ENCODE assay signal across 1 cellular context in genomic region chr9:127608104-127608966, GRCh38.
TF ChIP-seq lines count a peak whose summit lies in the region.

No MANE protein-coding gene starts in this region.

TF ChIP-seq in HepG2, 621 proteins besides CTCF, POLR2A, EP300 and RAD21 (continued from another document and continues in another):
- TF ChIP-seq, protein P1, sequence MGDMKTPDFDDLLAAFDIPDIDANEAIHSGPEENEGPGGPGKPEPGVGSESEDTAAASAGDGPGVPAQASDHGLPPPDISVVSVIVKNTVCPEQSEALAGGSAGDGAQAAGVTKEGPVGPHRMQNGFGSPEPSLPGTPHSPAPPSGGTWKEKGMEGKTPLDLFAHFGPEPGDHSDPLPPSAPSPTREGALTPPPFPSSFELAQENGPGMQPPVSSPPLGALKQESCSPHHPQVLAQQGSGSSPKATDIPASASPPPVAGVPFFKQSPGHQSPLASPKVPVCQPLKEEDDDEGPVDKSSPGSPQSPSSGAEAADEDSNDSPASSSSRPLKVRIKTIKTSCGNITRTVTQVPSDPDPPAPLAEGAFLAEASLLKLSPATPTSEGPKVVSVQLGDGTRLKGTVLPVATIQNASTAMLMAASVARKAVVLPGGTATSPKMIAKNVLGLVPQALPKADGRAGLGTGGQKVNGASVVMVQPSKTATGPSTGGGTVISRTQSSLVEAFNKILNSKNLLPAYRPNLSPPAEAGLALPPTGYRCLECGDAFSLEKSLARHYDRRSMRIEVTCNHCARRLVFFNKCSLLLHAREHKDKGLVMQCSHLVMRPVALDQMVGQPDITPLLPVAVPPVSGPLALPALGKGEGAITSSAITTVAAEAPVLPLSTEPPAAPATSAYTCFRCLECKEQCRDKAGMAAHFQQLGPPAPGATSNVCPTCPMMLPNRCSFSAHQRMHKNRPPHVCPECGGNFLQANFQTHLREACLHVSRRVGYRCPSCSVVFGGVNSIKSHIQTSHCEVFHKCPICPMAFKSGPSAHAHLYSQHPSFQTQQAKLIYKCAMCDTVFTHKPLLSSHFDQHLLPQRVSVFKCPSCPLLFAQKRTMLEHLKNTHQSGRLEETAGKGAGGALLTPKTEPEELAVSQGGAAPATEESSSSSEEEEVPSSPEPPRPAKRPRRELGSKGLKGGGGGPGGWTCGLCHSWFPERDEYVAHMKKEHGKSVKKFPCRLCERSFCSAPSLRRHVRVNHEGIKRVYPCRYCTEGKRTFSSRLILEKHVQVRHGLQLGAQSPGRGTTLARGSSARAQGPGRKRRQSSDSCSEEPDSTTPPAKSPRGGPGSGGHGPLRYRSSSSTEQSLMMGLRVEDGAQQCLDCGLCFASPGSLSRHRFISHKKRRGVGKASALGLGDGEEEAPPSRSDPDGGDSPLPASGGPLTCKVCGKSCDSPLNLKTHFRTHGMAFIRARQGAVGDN (CRISPR knock-in tag; IDR thresholded peaks at IDR 0.05), result peak; percentile 98
- TF ChIP-seq ZBTB44 (CRISPR knock-in tag; IDR thresholded peaks at IDR 0.05), result 0 out of 2 replicates have a peak, but pooled peaks have one; percentile 68
- 0 out of 2 replicates have a peak, but pooled peaks have one; percentile 31 for TF ChIP-seq ZNF224 (CRISPR knock-in tag; IDR thresholded peaks at IDR 0.05)
- peak; percentile 67; the same call in 1 of the 2 replicates for TF ChIP-seq UBTF (CRISPR knock-in tag; IDR thresholded peaks at IDR 0.05)
- peak; percentile 47; the same call in 1 of the 2 replicates for TF ChIP-seq SOX5 (CRISPR knock-in tag; IDR thresholded peaks at IDR 0.05; ENCODE audit: borderline replicate concordance)
- TF ChIP-seq SATB2 (CRISPR knock-in tag; IDR thresholded peaks at IDR 0.05), result no peak
- peak; percentile 85 for TF ChIP-seq SPEN (CRISPR knock-in tag; IDR thresholded peaks at IDR 0.05; ENCODE audit: low read depth)
- no peak for TF ChIP-seq ZNF530 (CRISPR knock-in tag; IDR thresholded peaks at IDR 0.05; ENCODE audit: low read depth)
- no peak for TF ChIP-seq MIER2 (CRISPR knock-in tag; IDR thresholded peaks at IDR 0.05)
- TF ChIP-seq ZNF225 (CRISPR knock-in tag; IDR thresholded peaks at IDR 0.05), result peak; percentile 48; the same call in 1 of the 2 replicates
- TF ChIP-seq ZFX (CRISPR knock-in tag; IDR thresholded peaks at IDR 0.05; ENCODE audit: low read depth), result peak; percentile 56
- TF ChIP-seq LCORL (IDR thresholded peaks at IDR 0.05), result no peak
- TF ChIP-seq LCORL (CRISPR knock-in tag; IDR thresholded peaks at IDR 0.05), result peak; percentile 65; the same call in 1 of the 2 replicates
- no peak for TF ChIP-seq SMAD3 (CRISPR knock-in tag; IDR thresholded peaks at IDR 0.05)
- TF ChIP-seq CAMTA2 (CRISPR knock-in tag; IDR thresholded peaks at IDR 0.05; ENCODE audit: borderline replicate concordance), result 0 out of 2 replicates have a peak, but pooled peaks have one; percentile 85
- no peak for TF ChIP-seq NONO (IDR thresholded peaks at IDR 0.05)
- TF ChIP-seq NONO (CRISPR knock-in tag; conservative IDR thresholded peaks at IDR 0.05), result peak; percentile 79
- peak; percentile 74; the same call in 1 of the 2 replicates for TF ChIP-seq ZNF770 (CRISPR knock-in tag; IDR thresholded peaks at IDR 0.05)
- peak; percentile 49; the same call in 1 of the 2 replicates for TF ChIP-seq PRDM10 (CRISPR knock-in tag; IDR thresholded peaks at IDR 0.05; ENCODE audit: low read depth)
- TF ChIP-seq MXD3 (CRISPR knock-in tag; IDR thresholded peaks at IDR 0.05), result peak; percentile 96
- TF ChIP-seq, protein P2, sequence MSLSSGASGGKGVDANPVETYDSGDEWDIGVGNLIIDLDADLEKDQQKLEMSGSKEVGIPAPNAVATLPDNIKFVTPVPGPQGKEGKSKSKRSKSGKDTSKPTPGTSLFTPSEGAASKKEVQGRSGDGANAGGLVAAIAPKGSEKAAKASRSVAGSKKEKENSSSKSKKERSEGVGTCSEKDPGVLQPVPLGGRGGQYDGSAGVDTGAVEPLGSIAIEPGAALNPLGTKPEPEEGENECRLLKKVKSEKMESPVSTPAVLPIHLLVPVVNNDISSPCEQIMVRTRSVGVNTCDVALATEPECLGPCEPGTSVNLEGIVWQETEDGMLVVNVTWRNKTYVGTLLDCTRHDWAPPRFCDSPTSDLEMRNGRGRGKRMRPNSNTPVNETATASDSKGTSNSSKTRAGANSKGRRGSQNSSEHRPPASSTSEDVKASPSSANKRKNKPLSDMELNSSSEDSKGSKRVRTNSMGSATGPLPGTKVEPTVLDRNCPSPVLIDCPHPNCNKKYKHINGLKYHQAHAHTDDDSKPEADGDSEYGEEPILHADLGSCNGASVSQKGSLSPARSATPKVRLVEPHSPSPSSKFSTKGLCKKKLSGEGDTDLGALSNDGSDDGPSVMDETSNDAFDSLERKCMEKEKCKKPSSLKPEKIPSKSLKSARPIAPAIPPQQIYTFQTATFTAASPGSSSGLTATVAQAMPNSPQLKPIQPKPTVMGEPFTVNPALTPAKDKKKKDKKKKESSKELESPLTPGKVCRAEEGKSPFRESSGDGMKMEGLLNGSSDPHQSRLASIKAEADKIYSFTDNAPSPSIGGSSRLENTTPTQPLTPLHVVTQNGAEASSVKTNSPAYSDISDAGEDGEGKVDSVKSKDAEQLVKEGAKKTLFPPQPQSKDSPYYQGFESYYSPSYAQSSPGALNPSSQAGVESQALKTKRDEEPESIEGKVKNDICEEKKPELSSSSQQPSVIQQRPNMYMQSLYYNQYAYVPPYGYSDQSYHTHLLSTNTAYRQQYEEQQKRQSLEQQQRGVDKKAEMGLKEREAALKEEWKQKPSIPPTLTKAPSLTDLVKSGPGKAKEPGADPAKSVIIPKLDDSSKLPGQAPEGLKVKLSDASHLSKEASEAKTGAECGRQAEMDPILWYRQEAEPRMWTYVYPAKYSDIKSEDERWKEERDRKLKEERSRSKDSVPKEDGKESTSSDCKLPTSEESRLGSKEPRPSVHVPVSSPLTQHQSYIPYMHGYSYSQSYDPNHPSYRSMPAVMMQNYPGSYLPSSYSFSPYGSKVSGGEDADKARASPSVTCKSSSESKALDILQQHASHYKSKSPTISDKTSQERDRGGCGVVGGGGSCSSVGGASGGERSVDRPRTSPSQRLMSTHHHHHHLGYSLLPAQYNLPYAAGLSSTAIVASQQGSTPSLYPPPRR (CRISPR knock-in tag; IDR thresholded peaks at IDR 0.05; ENCODE audit: borderline replicate concordance), result no peak
- peak; percentile 71; the same call in 1 of the 2 replicates for TF ChIP-seq CCDC6 (CRISPR knock-in tag; IDR thresholded peaks at IDR 0.05)
- TF ChIP-seq, protein P3, sequence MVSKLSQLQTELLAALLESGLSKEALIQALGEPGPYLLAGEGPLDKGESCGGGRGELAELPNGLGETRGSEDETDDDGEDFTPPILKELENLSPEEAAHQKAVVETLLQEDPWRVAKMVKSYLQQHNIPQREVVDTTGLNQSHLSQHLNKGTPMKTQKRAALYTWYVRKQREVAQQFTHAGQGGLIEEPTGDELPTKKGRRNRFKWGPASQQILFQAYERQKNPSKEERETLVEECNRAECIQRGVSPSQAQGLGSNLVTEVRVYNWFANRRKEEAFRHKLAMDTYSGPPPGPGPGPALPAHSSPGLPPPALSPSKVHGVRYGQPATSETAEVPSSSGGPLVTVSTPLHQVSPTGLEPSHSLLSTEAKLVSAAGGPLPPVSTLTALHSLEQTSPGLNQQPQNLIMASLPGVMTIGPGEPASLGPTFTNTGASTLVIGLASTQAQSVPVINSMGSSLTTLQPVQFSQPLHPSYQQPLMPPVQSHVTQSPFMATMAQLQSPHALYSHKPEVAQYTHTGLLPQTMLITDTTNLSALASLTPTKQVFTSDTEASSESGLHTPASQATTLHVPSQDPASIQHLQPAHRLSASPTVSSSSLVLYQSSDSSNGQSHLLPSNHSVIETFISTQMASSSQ (IDR thresholded peaks at IDR 0.05; ENCODE audit: low read depth), result no peak
- TF ChIP-seq, protein P3 (CRISPR knock-in tag; IDR thresholded peaks at IDR 0.05; ENCODE audit: borderline replicate concordance), result no peak
- TF ChIP-seq SYNCRIP (IDR thresholded peaks at IDR 0.05; ENCODE audit: insufficient read depth, low read depth, low read length), result no peak
- peak; percentile 45 for TF ChIP-seq CBX1 (IDR thresholded peaks at IDR 0.05; ENCODE audit: low read depth)
- peak; percentile 90; the same call in 1 of the 2 replicates for TF ChIP-seq ZIK1 (CRISPR knock-in tag; IDR thresholded peaks at IDR 0.05; ENCODE audit: borderline replicate concordance, low read depth)
- no peak for TF ChIP-seq ZSCAN20 (CRISPR knock-in tag; IDR thresholded peaks at IDR 0.05; ENCODE audit: borderline replicate concordance)
- peak; percentile 77; the same call in 1 of the 2 replicates for TF ChIP-seq NAIF1 (CRISPR knock-in tag; IDR thresholded peaks at IDR 0.05; ENCODE audit: borderline replicate concordance)
- TF ChIP-seq, protein P4, sequence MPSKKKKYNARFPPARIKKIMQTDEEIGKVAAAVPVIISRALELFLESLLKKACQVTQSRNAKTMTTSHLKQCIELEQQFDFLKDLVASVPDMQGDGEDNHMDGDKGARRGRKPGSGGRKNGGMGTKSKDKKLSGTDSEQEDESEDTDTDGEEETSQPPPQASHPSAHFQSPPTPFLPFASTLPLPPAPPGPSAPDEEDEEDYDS (CRISPR knock-in tag; IDR thresholded peaks at IDR 0.05), result peak; percentile 42; the same call in 1 of the 2 replicates
